18 cellular contexts compared by ENCODE assay signal in the genomic region with DNA sequence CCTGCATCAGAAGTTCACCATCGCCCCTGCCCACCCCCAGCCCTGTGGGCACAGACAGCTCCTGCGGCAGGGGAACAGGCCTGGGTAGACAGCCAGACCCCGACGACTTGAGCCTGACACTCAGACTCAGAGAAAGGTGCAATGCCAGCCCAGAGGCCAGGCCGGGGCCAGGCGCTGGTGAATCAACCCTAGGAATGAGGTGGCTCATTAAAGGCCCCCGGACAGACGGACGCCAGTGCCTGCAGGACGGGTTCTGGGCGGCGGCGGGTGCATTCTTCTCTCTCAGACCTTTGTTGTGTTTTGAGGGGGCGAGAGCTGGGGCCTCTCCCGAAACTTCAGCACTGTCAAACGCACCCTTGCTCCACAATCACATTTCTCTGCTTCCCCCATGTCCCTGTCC. TPM values are rescaled to one million over a fixed set of nuclear protein-coding genes. Genes with fewer than 3 reads are reported as not detected.
DNase-seq lines count a peak whose midpoint lies in the region; ATAC-seq, FAIRE-seq and TF ChIP-seq lines count a peak whose summit lies in the region.
"Had no signal": no experiment of that assay in that cellular context is flagged by ENCODE, and none has a peak within 500 bp of the region (broad histone marks: within the 10 kb centered on the region; RNA-seq: fewer than 3 reads in every experiment).

No MANE protein-coding gene starts in this region.

- peak overlapping the region; percentile 52 for H3K4me3 Mint-ChIP-seq in natural killer cell
- no peak overlapping the region for H3K4me3 Mint-ChIP-seq in natural killer cell treated with Interleukin-12 subunit alpha and Interleukin-12 subunit beta and Interleukin-15 and Interleukin-18, amount 100 ng/mL, for 72 hours
- H3K4me3 Mint-ChIP-seq in activated CD8-positive, alpha-beta T cell treated with anti-CD3 and anti-CD28 coated beads, Interleukin-2, amount 10 ng/mL, durations not matched to agents 7 days and 5 days, result no peak overlapping the region
- H3K4me3 Mint-ChIP-seq: activated naive CD4-positive, alpha-beta T cell treated with anti-CD3 and anti-CD28 coated beads, Interleukin-2, amount 50 U/mL, for 24 hours; nephron had no signal

- no peak for FAIRE-seq in kidney (lab: Jason Lieb, UNC)
- no peak for FAIRE-seq in GM19239 (lab: Jason Lieb, UNC)

- peak overlapping the region in 1 of 2 donors; percentile 8 for H3K9ac ChIP-seq in kidney (ENCODE audit: low read length in 2 of 2)

- no peaks in the 10 kb centered on the region for H3K9me3 ChIP-seq in kidney (ENCODE audit: control insufficient read depth in 1 of 2, low read length in 2 of 2)

- CTCF ChIA-PET in activated CD8-positive, alpha-beta T cell treated with anti-CD3 and anti-CD28 coated beads, Interleukin-2, amount 10 ng/mL, durations not matched to agents 7 days and 5 days (lab: Charles Lee), result interaction anchor here (1.6 to 5.7 kb wide), 4 partner anchors 9 to 92 kb away, joined by 3 to 71 read pairs (median 6); partner anchors contain the start of gene AP5B1

- peaks cover 17 to 63% of the 10 kb centered on the region in 2 donors for H3K4me1 ChIP-seq in kidney (ENCODE audit: control insufficient read depth in 1 of 2, insufficient read depth in 1 of 2, low read depth in 1 of 2, low read length in 2 of 2)

- POLR2A ChIA-PET in activated CD8-positive, alpha-beta T cell treated with anti-CD3 and anti-CD28 coated beads, Interleukin-2, amount 10 ng/mL, durations not matched to agents 7 days and 5 days (lab: Charles Lee), result interaction anchor here (3.0 kb wide), 1 partner anchor 12 kb away, joined by 17 read pairs; the partner anchor contains the start of gene AP5B1

- DNase-seq in natural killer cell, result no peak
- no peak for DNase-seq in natural killer cell treated with Interleukin-12 subunit alpha and Interleukin-12 subunit beta and Interleukin-15 and Interleukin-18, amount 100 ng/mL, for 72 hours (ENCODE audit: low spot score)
- DNase-seq in activated CD8-positive, alpha-beta T cell treated with anti-CD3 and anti-CD28 coated beads, Interleukin-2, amount 10 ng/mL, durations not matched to agents 7 days and 5 days, result no peak
- DNase-seq in kidney, result peak; percentile 72
- DNase-seq in NCI-H226, result no peak
- no peak for DNase-seq in DMS 273 (lab: John Stamatoyannopoulos, UW; ENCODE audit: unreplicated experiment)
- DNase-seq in GM19239 (ENCODE audit: insufficient read length, low spot score), result no peak
- no peak for DNase-seq in NCI-H1930 (lab: John Stamatoyannopoulos, UW)
- DNase-seq: brain microvascular endothelial cell, erythroblast, GOT3, NCI-H1694 treated with DMSO at 0.1 percent for 48 hours had no signal

- H3K36me3 Mint-ChIP-seq in natural killer cell, result no peaks in the 10 kb centered on the region
- no peaks in the 10 kb centered on the region for H3K36me3 Mint-ChIP-seq in natural killer cell treated with Interleukin-12 subunit alpha and Interleukin-12 subunit beta and Interleukin-15 and Interleukin-18, amount 100 ng/mL, for 72 hours
- no peaks in the 10 kb centered on the region for H3K36me3 Mint-ChIP-seq in activated CD8-positive, alpha-beta T cell treated with anti-CD3 and anti-CD28 coated beads, Interleukin-2, amount 10 ng/mL, durations not matched to agents 7 days and 5 days (ENCODE audit: low read depth)
- H3K36me3 Mint-ChIP-seq: activated naive CD4-positive, alpha-beta T cell treated with anti-CD3 and anti-CD28 coated beads, Interleukin-2, amount 50 U/mL, for 24 hours had no signal

- intact Hi-C loops in natural killer cell (cut with micrococcal nuclease), result no loop called here
- intact Hi-C loops in kidney (cut with DNase I), result no loop called here

- H3K4me3 ChIP-seq in kidney (ENCODE audit: low read length in 2 of 2), result peak overlapping the region in 1 of 2 donors; percentile 17
- H3K4me3 ChIP-seq: lung, SK-N-MC had no signal

- peak overlapping the region; percentile 50 to 69 for H3K27ac Mint-ChIP-seq in natural killer cell
- peak overlapping the region in 1 of 2 donors; percentile 86 for H3K27ac Mint-ChIP-seq in natural killer cell treated with Interleukin-12 subunit alpha and Interleukin-12 subunit beta and Interleukin-15 and Interleukin-18, amount 100 ng/mL, for 72 hours
- peak overlapping the region; percentile 75 for H3K27ac Mint-ChIP-seq in activated CD8-positive, alpha-beta T cell treated with anti-CD3 and anti-CD28 coated beads, Interleukin-2, amount 10 ng/mL, durations not matched to agents 7 days and 5 days
- H3K27ac Mint-ChIP-seq: activated naive CD4-positive, alpha-beta T cell treated with anti-CD3 and anti-CD28 coated beads, Interleukin-2, amount 50 U/mL, for 24 hours had no signal

- H3K27ac ChIP-seq in kidney (ENCODE audit: low read depth in 2 of 2, low read length in 2 of 2), result peak overlapping the region; percentile 49 to 82
- H3K27ac ChIP-seq: brain microvascular endothelial cell, SK-N-MC had no signal

- peaks cover 5 to 18% of the 10 kb centered on the region in 2 donors for H3K4me1 Mint-ChIP-seq in natural killer cell
- H3K4me1 Mint-ChIP-seq in natural killer cell treated with Interleukin-12 subunit alpha and Interleukin-12 subunit beta and Interleukin-15 and Interleukin-18, amount 100 ng/mL, for 72 hours (ENCODE audit: low read depth in 2 of 2), result peaks cover 4 to 20% of the 10 kb centered on the region in 2 donors
- H3K4me1 Mint-ChIP-seq in activated CD8-positive, alpha-beta T cell treated with anti-CD3 and anti-CD28 coated beads, Interleukin-2, amount 10 ng/mL, durations not matched to agents 7 days and 5 days (ENCODE audit: low read depth), result peaks cover 37% of the 10 kb centered on the region

- no peak for TF ChIP-seq CTCF in natural killer cell (IDR thresholded peaks at IDR 0.05)
- no peak for TF ChIP-seq CTCF in kidney (IDR thresholded peaks at IDR 0.05; ENCODE audit: borderline replicate concordance, extremely low read depth, insufficient read depth)

- ATAC-seq in natural killer cell, result no peak
- no peak for ATAC-seq in natural killer cell treated with Interleukin-12 subunit alpha and Interleukin-12 subunit beta and Interleukin-15 and Interleukin-18, amount 100 ng/mL, for 72 hours
- ATAC-seq in activated CD8-positive, alpha-beta T cell treated with anti-CD3 and anti-CD28 coated beads, Interleukin-2, amount 10 ng/mL, durations not matched to agents 7 days and 5 days, result no peak

- no peaks in the 10 kb centered on the region for H3K9me3 Mint-ChIP-seq in natural killer cell
- no peaks in the 10 kb centered on the region for H3K9me3 Mint-ChIP-seq in natural killer cell treated with Interleukin-12 subunit alpha and Interleukin-12 subunit beta and Interleukin-15 and Interleukin-18, amount 100 ng/mL, for 72 hours
- no peaks in the 10 kb centered on the region for H3K9me3 Mint-ChIP-seq in activated CD8-positive, alpha-beta T cell treated with anti-CD3 and anti-CD28 coated beads, Interleukin-2, amount 10 ng/mL, durations not matched to agents 7 days and 5 days (ENCODE audit: insufficient read depth)
- H3K9me3 Mint-ChIP-seq: activated naive CD4-positive, alpha-beta T cell treated with anti-CD3 and anti-CD28 coated beads, Interleukin-2, amount 50 U/mL, for 24 hours; nephron had no signal

- peaks cover 7 to 16% of the 10 kb centered on the region in 2 donors for H3K27me3 Mint-ChIP-seq in natural killer cell (ENCODE audit: low read depth in 2 of 2)
- H3K27me3 Mint-ChIP-seq in natural killer cell treated with Interleukin-12 subunit alpha and Interleukin-12 subunit beta and Interleukin-15 and Interleukin-18, amount 100 ng/mL, for 72 hours, result peaks cover 2 to 13% of the 10 kb centered on the region in 2 donors
- H3K27me3 Mint-ChIP-seq in activated CD8-positive, alpha-beta T cell treated with anti-CD3 and anti-CD28 coated beads, Interleukin-2, amount 10 ng/mL, durations not matched to agents 7 days and 5 days (ENCODE audit: low read depth), result peaks cover 25% of the 10 kb centered on the region

- H3K36me3 ChIP-seq in kidney (ENCODE audit: control insufficient read depth in 1 of 2, insufficient read depth in 2 of 2, low read length in 2 of 2), result peaks cover 6 to 27% of the 10 kb centered on the region in 2 donors
- H3K36me3 ChIP-seq: brain microvascular endothelial cell had no signal

RNA-seq across cellular contexts. Expression of gene OVOL1, which starts 5.6 kb away (rescaled TPM):
- total RNA-seq in natural killer cell, result under 1 TPM in 2 of 3 donors, not detected in 1; 0.11 to 0.12 TPM
- not detected for total RNA-seq in natural killer cell treated with Interleukin-12 subunit alpha and Interleukin-12 subunit beta and Interleukin-15 and Interleukin-18, amount 100 ng/mL, for 72 hours
- under 1 TPM in 1 of 2 experiments, not detected in 1; 0.08 TPM for total RNA-seq in activated CD8-positive, alpha-beta T cell treated with anti-CD3 and anti-CD28 coated beads, Interleukin-2, amount 10 ng/mL, durations not matched to agents 7 days and 5 days
- total RNA-seq in kidney, result 6.6 TPM
- 6.7 TPM for polyA plus RNA-seq in kidney (ENCODE audit: insufficient read depth, low read depth, low replicate concordance)
- total RNA-seq: dermis microvascular lymphatic vessel endothelial cell, G401 had no signal

RNA-seq across cellular contexts. Expression of gene AP5B1, which starts 11.7 kb away (rescaled TPM):
- total RNA-seq in natural killer cell, result 10 to 100 TPM; 13.9 to 22.5 (median 21.3) TPM
- 10 to 100 TPM; 15.8 to 25.4 TPM for total RNA-seq in natural killer cell treated with Interleukin-12 subunit alpha and Interleukin-12 subunit beta and Interleukin-15 and Interleukin-18, amount 100 ng/mL, for 72 hours
- 10 to 100 TPM; 21.9 to 22.5 TPM for total RNA-seq in activated CD8-positive, alpha-beta T cell treated with anti-CD3 and anti-CD28 coated beads, Interleukin-2, amount 10 ng/mL, durations not matched to agents 7 days and 5 days
- 18.3 TPM for total RNA-seq in kidney
- 6.3 TPM for polyA plus RNA-seq in kidney (ENCODE audit: insufficient read depth, low read depth, low replicate concordance)

RNA-seq across cellular contexts. Expression of gene SNX32, which starts 41.3 kb away (rescaled TPM):
- total RNA-seq in natural killer cell (1 to 10 TPM in 1 of 3 donors, under 1 TPM in 2; 0.31 to 2.0 (median 0.54) TPM), kidney (1.0 TPM)
- 1 to 10 TPM in 1 of 2 donors, under 1 TPM in 1; 0.52 to 1.0 TPM for total RNA-seq in natural killer cell treated with Interleukin-12 subunit alpha and Interleukin-12 subunit beta and Interleukin-15 and Interleukin-18, amount 100 ng/mL, for 72 hours
- total RNA-seq in activated CD8-positive, alpha-beta T cell treated with anti-CD3 and anti-CD28 coated beads, Interleukin-2, amount 10 ng/mL, durations not matched to agents 7 days and 5 days, result 1 to 10 TPM in 1 of 2 experiments, under 1 TPM in 1; 0.44 to 1.6 TPM
- 0.43 TPM for polyA plus RNA-seq in kidney (ENCODE audit: insufficient read depth, low read depth, low replicate concordance)
- total RNA-seq: G401 had no signal
